Comparison of ENCODE assay signal across 15 cellular contexts in genomic region chr13:23440821-23441608, GRCh38. TPM values are rescaled to one million over a fixed set of nuclear protein-coding genes. Genes with fewer than 3 reads are reported as not detected.
DNase-seq lines count a peak whose midpoint lies in the region; ATAC-seq and TF ChIP-seq lines count a peak whose summit lies in the region.
"Had no signal": no experiment of that assay in that cellular context is flagged by ENCODE, and none has a peak within 500 bp of the region (broad histone marks: within the 10 kb centered on the region; RNA-seq: fewer than 3 reads in every experiment).

No MANE protein-coding gene starts in this region.

- H3K4me2 ChIP-seq in GM23338: no peak overlapping the region
- 0 out of 2 replicates have a peak overlapping the region, but pooled peaks have one; percentile 10 for H3K4me2 ChIP-seq in PC-3 (ENCODE audit: low read length)
- no peak overlapping the region for H3K4me2 ChIP-seq in parathyroid adenoma (ENCODE audit: low read length)

- intact Hi-C loops in PC-3 (cut with micrococcal nuclease) (no loop called here), testis (cut with DNase I; ENCODE audit: low total_unique reads) (no loop called here)
- intact Hi-C loops in naive thymus-derived CD4-positive, alpha-beta T cell (cut with micrococcal nuclease): no loop called here

- DNase-seq in GM23338 (ENCODE audit: low spot score) (no peak), PC-3 (peak; percentile 71), glomerular visceral epithelial cell (ENCODE audit: extremely low spot score) (peak; percentile 33), testis (no peak)
- no peak for DNase-seq in naive thymus-derived CD4-positive, alpha-beta T cell
- DNase-seq: kidney; midbrain; NCI-H187 treated with DMSO at 0.1 percent for 48 hours; NCI-H524; stimulated activated CD4-positive, alpha-beta T cell treated with anti-CD3 and anti-CD28 coated beads, Interleukin-1b, Interleukin-23, amount 100 ng/mL, for 48 hours had no signal

- no peak overlapping the region for H3K9ac ChIP-seq in PC-3 (ENCODE audit: low read length)
- H3K9ac ChIP-seq in parathyroid adenoma: no peak overlapping the region

- H3K27me3 ChIP-seq in GM23338 (ENCODE audit: insufficient read depth): no peaks in the 10 kb centered on the region
- no peaks in the 10 kb centered on the region for H3K27me3 ChIP-seq in PC-3 (ENCODE audit: low read length)
- H3K27me3 ChIP-seq in parathyroid adenoma (ENCODE audit: control insufficient read depth, insufficient read depth, low read length): no peaks in the 10 kb centered on the region
- H3K27me3 ChIP-seq in naive thymus-derived CD4-positive, alpha-beta T cell (ENCODE audit: control insufficient read depth in 2 of 2, insufficient read depth in 2 of 2, low read length in 2 of 2): no peaks in the 10 kb centered on the region
- H3K27me3 ChIP-seq in testis: no peaks in the 10 kb centered on the region
- H3K27me3 ChIP-seq: suprapubic skin had no signal

- POLR2A ChIA-PET in PC-3 (lab: Charles Lee; ENCODE audit: unreplicated experiment): no interaction called here
- POLR2A ChIA-PET in naive thymus-derived CD4-positive, alpha-beta T cell (lab: Charles Lee): no interaction called here

- peaks cover 2% of the 10 kb centered on the region for H3K27me3 Mint-ChIP-seq in GM23338 (ENCODE audit: insufficient read depth, low read depth, poor library complexity)
- H3K27me3 Mint-ChIP-seq in naive thymus-derived CD4-positive, alpha-beta T cell: peaks cover 0 to 8% (median 0%) of the 10 kb centered on the region in 5 donors

- TF ChIP-seq CTCF in GM23338 (conservative IDR thresholded peaks at IDR 0.05; ENCODE audit: low read depth in 2 of 2) (no peak), PC-3 (conservative IDR thresholded peaks at IDR 0.05; ENCODE audit: low read depth, low read length) (no peak), parathyroid adenoma (IDR thresholded peaks at IDR 0.05) (no peak), testis (IDR thresholded peaks at IDR 0.05) (no peak)

- peaks cover 3% of the 10 kb centered on the region; the same call in 1 of the 3 replicates for H3K36me3 Mint-ChIP-seq in GM23338 (ENCODE audit: low read depth)
- peaks cover 0 to 4% (median 0%) of the 10 kb centered on the region in 5 donors for H3K36me3 Mint-ChIP-seq in naive thymus-derived CD4-positive, alpha-beta T cell

- no peaks in the 10 kb centered on the region for H4K20me1 ChIP-seq in GM23338 (replicated peaks; ENCODE audit: insufficient read depth)
- H4K20me1 ChIP-seq in PC-3 (ENCODE audit: low read length): no peaks in the 10 kb centered on the region

- no peak overlapping the region for H3K4me3 Mint-ChIP-seq in GM23338
- H3K4me3 Mint-ChIP-seq in naive thymus-derived CD4-positive, alpha-beta T cell: no peak overlapping the region

- H3K36me3 ChIP-seq in GM23338 (ENCODE audit: insufficient read depth) (0 out of 2 replicates have a peak, but pooled peaks cover 5% of the 10 kb centered on the region), PC-3 (ENCODE audit: low read depth, low read length) (no peaks in the 10 kb centered on the region), parathyroid adenoma (ENCODE audit: control insufficient read depth, insufficient read depth, low read length) (no peaks in the 10 kb centered on the region), testis (ENCODE audit: low read depth, missing control alignments) (no peaks in the 10 kb centered on the region)
- no peaks in the 10 kb centered on the region for H3K36me3 ChIP-seq in naive thymus-derived CD4-positive, alpha-beta T cell (ENCODE audit: control insufficient read depth in 2 of 3, insufficient read depth in 3 of 3, low read length in 3 of 3)
- H3K36me3 ChIP-seq: suprapubic skin had no signal

- H3K27ac ChIP-seq in GM23338 (ENCODE audit: low read depth) (no peak overlapping the region), PC-3 (ENCODE audit: low read length) (no peak overlapping the region), parathyroid adenoma (peak overlapping the region; percentile 81), testis (no peak overlapping the region)
- no peak overlapping the region for H3K27ac ChIP-seq in naive thymus-derived CD4-positive, alpha-beta T cell (ENCODE audit: low read depth, low read length)
- H3K27ac ChIP-seq: epithelial cell of prostate, suprapubic skin had no signal

- 88 to 96% methylated on average over 15 of the region's 15 CpGs for WGBS in testis, 2 donors

- H3K9me2 ChIP-seq in GM23338 (ENCODE audit: insufficient read depth) (peaks cover 4% of the 10 kb centered on the region; the same call in 1 of the 2 replicates), PC-3 (replicated peaks; ENCODE audit: low read length) (no peaks in the 10 kb centered on the region)

- peak overlapping the region; percentile 34; the same call in 1 of the 2 replicates for H3K27ac Mint-ChIP-seq in GM23338
- no peak overlapping the region for H3K27ac Mint-ChIP-seq in naive thymus-derived CD4-positive, alpha-beta T cell

- H3K79me2 ChIP-seq in GM23338 (replicated peaks; ENCODE audit: insufficient read depth): no peaks in the 10 kb centered on the region
- no peaks in the 10 kb centered on the region for H3K79me2 ChIP-seq in PC-3 (ENCODE audit: low read length)
- no peaks in the 10 kb centered on the region for H3K79me2 ChIP-seq in parathyroid adenoma

- CTCF ChIA-PET in PC-3 (lab: Charles Lee): no interaction called here
- CTCF ChIA-PET in naive thymus-derived CD4-positive, alpha-beta T cell (lab: Charles Lee): no interaction called here

- TF ChIP-seq POLR2A in testis (IDR thresholded peaks at IDR 0.05): no peak

- H3K4me1 Mint-ChIP-seq in GM23338: no peaks in the 10 kb centered on the region; the same call in 2 of the 3 replicates
- H3K4me1 Mint-ChIP-seq in naive thymus-derived CD4-positive, alpha-beta T cell: no peaks in the 10 kb centered on the region

- H3K4me1 ChIP-seq in GM23338 (ENCODE audit: insufficient read depth) (no peaks in the 10 kb centered on the region; the same call in none of the 2 replicates), PC-3 (ENCODE audit: insufficient read depth, low read length) (peaks cover 7% of the 10 kb centered on the region; the same call in 1 of the 2 replicates), parathyroid adenoma (peaks cover 23% of the 10 kb centered on the region), testis (no peaks in the 10 kb centered on the region)
- no peaks in the 10 kb centered on the region for H3K4me1 ChIP-seq in naive thymus-derived CD4-positive, alpha-beta T cell (ENCODE audit: control insufficient read depth in 2 of 2, insufficient read depth in 2 of 2, low read length in 2 of 2)

- H3K9me3 ChIP-seq in PC-3 (ENCODE audit: low read length): no peaks in the 10 kb centered on the region
- no peaks in the 10 kb centered on the region for H3K9me3 ChIP-seq in parathyroid adenoma (ENCODE audit: control insufficient read depth, low read length)
- no peaks in the 10 kb centered on the region for H3K9me3 ChIP-seq in naive thymus-derived CD4-positive, alpha-beta T cell (ENCODE audit: control insufficient read depth in 2 of 3, low read length in 3 of 3)
- no peaks in the 10 kb centered on the region for H3K9me3 ChIP-seq in testis
- H3K9me3 ChIP-seq: suprapubic skin had no signal

- BruUV-seq in PC-3 (replicated peaks; lab: Mats Ljungman, UMichigan): no TSS peak

- H3F3A ChIP-seq in GM23338 (replicated peaks; ENCODE audit: low read depth) (no peaks in the 10 kb centered on the region), PC-3 (ENCODE audit: low read length, unreplicated experiment) (no peaks in the 10 kb centered on the region)

- H3K9me3 Mint-ChIP-seq in GM23338: no peaks in the 10 kb centered on the region
- H3K9me3 Mint-ChIP-seq in naive thymus-derived CD4-positive, alpha-beta T cell: peaks cover 0 to 8% (median 0%) of the 10 kb centered on the region in 11 donors

- peak overlapping the region; percentile 81 for H2AFZ ChIP-seq in GM23338
- peak overlapping the region; percentile 32; the same call in 1 of the 2 replicates for H2AFZ ChIP-seq in PC-3 (ENCODE audit: low read length)
- H2AFZ ChIP-seq in parathyroid adenoma: peak overlapping the region; percentile 75

- ATAC-seq in GM23338 (no peak), PC-3 (peak; percentile 95), HG02885 (IDR thresholded peaks at IDR 0.05; ENCODE audit: poor library complexity, unreplicated experiment) (no peak)
- no peak for ATAC-seq in activated CD4-positive, CD25-positive, alpha-beta regulatory T cell treated with anti-CD3 and anti-CD28 coated beads, Interleukin-2, amount 50 U/mL, for 24 hours
- ATAC-seq in naive thymus-derived CD4-positive, alpha-beta T cell: no peak

- H3K4me3 ChIP-seq in GM23338 (no peak overlapping the region), PC-3 (ENCODE audit: low read length) (no peak overlapping the region), parathyroid adenoma (ENCODE audit: low read depth, low read length) (no peak overlapping the region), testis (no peak overlapping the region)
- no peak overlapping the region for H3K4me3 ChIP-seq in naive thymus-derived CD4-positive, alpha-beta T cell (ENCODE audit: low read length)
- H3K4me3 ChIP-seq: suprapubic skin had no signal

TF ChIP-seq in GM23338, 12 proteins besides CTCF, POLR2A, EP300 and RAD21 (continues in another document):
- TF ChIP-seq STAT1 (IDR thresholded peaks at IDR 0.05; ENCODE audit: unreplicated experiment) (no peak), CREB1 (CRISPR knock-in tag; IDR thresholded peaks at IDR 0.05; ENCODE audit: low read depth) (no peak), JUNB (IDR thresholded peaks at IDR 0.05; ENCODE audit: unreplicated experiment) (no peak), ZNF114 (CRISPR knock-in tag; IDR thresholded peaks at IDR 0.05) (no peak), NANOG (IDR thresholded peaks at IDR 0.05; ENCODE audit: borderline replicate concordance) (no peak)

RNA-seq across cellular contexts. Expression of gene SACS, which starts 7.5 kb away (rescaled TPM):
- total RNA-seq in GM23338 (2014; rRNA removed; shearing (Covaris generic)): 58.7 and 60.6 TPM in 2 replicates
- polyA plus RNA-seq in GM23338 (2016; fragmentation: Nextera tagmentation; extraction: Ambion mirVana) (13.0 and 13.8 TPM in 2 replicates), testis (ENCODE audit: insufficient read depth, low read depth, low replicate concordance) (8.0 TPM)
- total RNA-seq in PC-3 (2014; rRNA removed) (31.6 and 85.2 TPM in 2 replicates), testis (10 to 100 TPM; 38.2 to 48.3 TPM)
- 10 to 100 TPM; 13.1 to 31.7 (median 23.1) TPM for total RNA-seq in naive thymus-derived CD4-positive, alpha-beta T cell
- polyA plus RNA-seq in naive thymus-derived CD4-positive, alpha-beta T cell: 1 to 10 TPM; 3.7 to 3.9 TPM

Comparison
In these comparisons a context has a peak if more than half of its experiments do, and no peak if none do; other contexts are left out.
1. DNase-seq: peak in PC-3 (single experiment) and glomerular visceral epithelial cell (single experiment); none in GM23338 (single experiment), naive thymus-derived CD4-positive, alpha-beta T cell (0 of 9) and testis (single experiment).
2. Peak in every context shown above with its lines, with median percentiles within 50 percentile points of each other: H2AFZ ChIP-seq.